ENCODE assay signal across 28 cellular contexts in genomic region chr11:79189604-79190003, GRCh38.
"Had no signal": no experiment of that assay in that cellular context is flagged by ENCODE, and none has a peak within 500 bp of the region (broad histone marks: within the 10 kb centered on the region; RNA-seq: fewer than 3 reads in every experiment).

No MANE protein-coding gene starts in this region.

- H3K9me3 Mint-ChIP-seq: activated CD8-positive, alpha-beta T cell treated with anti-CD3 and anti-CD28 coated beads for 36 hours had no signal

- H3K27ac Mint-ChIP-seq: activated CD4-positive, alpha-beta T cell treated with anti-CD3 and anti-CD28 coated beads, Interleukin-2, amount 10 ng/mL, durations not matched to agents 7 days and 5 days; activated CD8-positive, alpha-beta T cell treated with anti-CD3 and anti-CD28 coated beads for 36 hours; activated naive CD4-positive, alpha-beta T cell treated with anti-CD3 and anti-CD28 coated beads, Interleukin-2, amount 50 U/mL, for 72 hours; effector memory CD8-positive, alpha-beta T cell; immature natural killer cell; memory B cell; nephron progenitor cell; stimulated activated effector memory CD8-positive, alpha-beta T cell treated with anti-CD3 and anti-CD28 coated beads, Interleukin-12 subunit alpha, Interleukin-12 subunit beta, amount 100 ng/mL, for 72 hours; T-helper 17 cell had no signal

- H3K79me2 ChIP-seq: hepatocyte, parathyroid adenoma had no signal

- H3K4me1 ChIP-seq: left ventricle myocardium inferior, parathyroid adenoma, suprapubic skin, transverse colon, vagina had no signal

- FAIRE-seq: endothelial cell of umbilical vein, small intestine had no signal

- H3K4me2 ChIP-seq: hepatocyte had no signal

- H3K27ac ChIP-seq: hepatocyte, left ventricle myocardium inferior, parathyroid adenoma, suprapubic skin, transverse colon, vagina had no signal

- H3K36me3 Mint-ChIP-seq: activated naive CD4-positive, alpha-beta T cell treated with anti-CD3 and anti-CD28 coated beads, Interleukin-2, amount 50 U/mL, for 72 hours; immature natural killer cell; memory B cell; stimulated activated effector memory CD8-positive, alpha-beta T cell treated with anti-CD3 and anti-CD28 coated beads, Interleukin-12 subunit alpha, Interleukin-12 subunit beta, amount 100 ng/mL, for 72 hours had no signal

- DNase-seq: activated CD4-positive, alpha-beta T cell treated with anti-CD3 and anti-CD28 coated beads, Interleukin-2, amount 10 ng/mL, durations not matched to agents 7 days and 5 days; activated CD4-positive, CD25-positive, alpha-beta regulatory T cell treated with anti-CD3 and anti-CD28 coated beads, Interleukin-2, amount 50 U/mL, for 72 hours; activated CD8-positive, alpha-beta T cell treated with anti-CD3 and anti-CD28 coated beads for 36 hours; activated gamma-delta T cell treated with Interleukin-2 at 50 U/mL for 16 hours; activated T-cell treated with anti-CD3 and anti-CD28 coated beads, Interleukin-2, amount 50 U/mL, for 1 hour; central memory CD4-positive, alpha-beta T cell; effector memory CD8-positive, alpha-beta T cell; foreskin melanocyte; glutamatergic neuron; immature natural killer cell; left ventricle myocardium inferior; nephron progenitor cell; small intestine; stimulated activated CD4-positive, alpha-beta T cell treated with anti-CD3 and anti-CD28 coated beads, Interleukin-2, amount 100 ng/mL, for 24 hours; stimulated activated naive CD8-positive, alpha-beta T cell treated with anti-CD3 and anti-CD28 coated beads, Interleukin-15, amount 100 ng/mL, for 72 hours; T-helper 17 cell; transverse colon had no signal

- H3K9ac ChIP-seq: parathyroid adenoma had no signal

- H2AFZ ChIP-seq: hepatocyte, parathyroid adenoma had no signal

- H3K27me3 ChIP-seq: ascending aorta, hepatocyte, suprapubic skin, transverse colon, vagina had no signal

- H3K4me3 Mint-ChIP-seq: activated CD4-positive, alpha-beta T cell treated with anti-CD3 and anti-CD28 coated beads, Interleukin-2, amount 10 ng/mL, durations not matched to agents 7 days and 5 days; activated CD8-positive, alpha-beta T cell treated with anti-CD3 and anti-CD28 coated beads for 36 hours; effector memory CD8-positive, alpha-beta T cell; immature natural killer cell; memory B cell; nephron progenitor cell; stimulated activated effector memory CD8-positive, alpha-beta T cell treated with anti-CD3 and anti-CD28 coated beads, Interleukin-12 subunit alpha, Interleukin-12 subunit beta, amount 100 ng/mL, for 72 hours; stimulated activated naive CD8-positive, alpha-beta T cell treated with anti-CD3 and anti-CD28 coated beads, Interleukin-15, amount 100 ng/mL, for 72 hours; T-helper 17 cell had no signal

- H3K27me3 Mint-ChIP-seq: activated CD4-positive, alpha-beta T cell treated with anti-CD3 and anti-CD28 coated beads, Interleukin-2, amount 10 ng/mL, durations not matched to agents 7 days and 5 days; activated CD8-positive, alpha-beta T cell treated with anti-CD3 and anti-CD28 coated beads for 36 hours; effector memory CD8-positive, alpha-beta T cell; stimulated activated naive CD8-positive, alpha-beta T cell treated with anti-CD3 and anti-CD28 coated beads, Interleukin-15, amount 100 ng/mL, for 72 hours; T-helper 17 cell had no signal

- H3K9me3 ChIP-seq: ascending aorta, suprapubic skin, vagina had no signal

- H3K4me1 Mint-ChIP-seq: activated CD4-positive, alpha-beta T cell treated with anti-CD3 and anti-CD28 coated beads, Interleukin-2, amount 10 ng/mL, durations not matched to agents 7 days and 5 days; immature natural killer cell; memory B cell; nephron progenitor cell; stimulated activated effector memory CD8-positive, alpha-beta T cell treated with anti-CD3 and anti-CD28 coated beads, Interleukin-12 subunit alpha, Interleukin-12 subunit beta, amount 100 ng/mL, for 72 hours; stimulated activated naive CD8-positive, alpha-beta T cell treated with anti-CD3 and anti-CD28 coated beads, Interleukin-15, amount 100 ng/mL, for 72 hours; T-helper 17 cell had no signal

- ATAC-seq: activated CD8-positive, alpha-beta T cell treated with anti-CD3 and anti-CD28 coated beads for 36 hours; activated naive CD4-positive, alpha-beta T cell treated with anti-CD3 and anti-CD28 coated beads, Interleukin-2, amount 50 U/mL, for 72 hours; effector memory CD8-positive, alpha-beta T cell; esophagus mucosa; sciatic nerve; stimulated activated effector memory CD8-positive, alpha-beta T cell treated with anti-CD3 and anti-CD28 coated beads, Interleukin-12 subunit alpha, Interleukin-12 subunit beta, amount 100 ng/mL, for 72 hours; stimulated activated naive CD8-positive, alpha-beta T cell treated with anti-CD3 and anti-CD28 coated beads, Interleukin-15, amount 100 ng/mL, for 72 hours; T-helper 17 cell had no signal

- H3K4me3 ChIP-seq: ascending aorta, hepatocyte, left ventricle myocardium inferior, suprapubic skin, transverse colon, vagina had no signal

- H3K36me3 ChIP-seq: ascending aorta, left ventricle myocardium inferior, suprapubic skin, transverse colon, vagina had no signal
